ENCODE assay signal across 1 cellular context in genomic region chr7:48416327-48416908, GRCh38.
TF ChIP-seq lines count a peak whose summit lies in the region.

No MANE protein-coding gene starts in this region.

TF ChIP-seq in SK-N-SH, 30 proteins besides CTCF, POLR2A, EP300 and RAD21 (continued from another document):
- TF ChIP-seq PBX3 (IDR thresholded peaks at IDR 0.05) = no peak
- TF ChIP-seq, protein P1, sequence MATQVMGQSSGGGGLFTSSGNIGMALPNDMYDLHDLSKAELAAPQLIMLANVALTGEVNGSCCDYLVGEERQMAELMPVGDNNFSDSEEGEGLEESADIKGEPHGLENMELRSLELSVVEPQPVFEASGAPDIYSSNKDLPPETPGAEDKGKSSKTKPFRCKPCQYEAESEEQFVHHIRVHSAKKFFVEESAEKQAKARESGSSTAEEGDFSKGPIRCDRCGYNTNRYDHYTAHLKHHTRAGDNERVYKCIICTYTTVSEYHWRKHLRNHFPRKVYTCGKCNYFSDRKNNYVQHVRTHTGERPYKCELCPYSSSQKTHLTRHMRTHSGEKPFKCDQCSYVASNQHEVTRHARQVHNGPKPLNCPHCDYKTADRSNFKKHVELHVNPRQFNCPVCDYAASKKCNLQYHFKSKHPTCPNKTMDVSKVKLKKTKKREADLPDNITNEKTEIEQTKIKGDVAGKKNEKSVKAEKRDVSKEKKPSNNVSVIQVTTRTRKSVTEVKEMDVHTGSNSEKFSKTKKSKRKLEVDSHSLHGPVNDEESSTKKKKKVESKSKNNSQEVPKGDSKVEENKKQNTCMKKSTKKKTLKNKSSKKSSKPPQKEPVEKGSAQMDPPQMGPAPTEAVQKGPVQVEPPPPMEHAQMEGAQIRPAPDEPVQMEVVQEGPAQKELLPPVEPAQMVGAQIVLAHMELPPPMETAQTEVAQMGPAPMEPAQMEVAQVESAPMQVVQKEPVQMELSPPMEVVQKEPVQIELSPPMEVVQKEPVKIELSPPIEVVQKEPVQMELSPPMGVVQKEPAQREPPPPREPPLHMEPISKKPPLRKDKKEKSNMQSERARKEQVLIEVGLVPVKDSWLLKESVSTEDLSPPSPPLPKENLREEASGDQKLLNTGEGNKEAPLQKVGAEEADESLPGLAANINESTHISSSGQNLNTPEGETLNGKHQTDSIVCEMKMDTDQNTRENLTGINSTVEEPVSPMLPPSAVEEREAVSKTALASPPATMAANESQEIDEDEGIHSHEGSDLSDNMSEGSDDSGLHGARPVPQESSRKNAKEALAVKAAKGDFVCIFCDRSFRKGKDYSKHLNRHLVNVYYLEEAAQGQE (IDR thresholded peaks at IDR 0.05; ENCODE audit: low read depth, low read length) = no peak
- no peak for TF ChIP-seq NRF1 (IDR thresholded peaks at IDR 0.05; ENCODE audit: low read depth, low read length)
- TF ChIP-seq, protein P2, sequence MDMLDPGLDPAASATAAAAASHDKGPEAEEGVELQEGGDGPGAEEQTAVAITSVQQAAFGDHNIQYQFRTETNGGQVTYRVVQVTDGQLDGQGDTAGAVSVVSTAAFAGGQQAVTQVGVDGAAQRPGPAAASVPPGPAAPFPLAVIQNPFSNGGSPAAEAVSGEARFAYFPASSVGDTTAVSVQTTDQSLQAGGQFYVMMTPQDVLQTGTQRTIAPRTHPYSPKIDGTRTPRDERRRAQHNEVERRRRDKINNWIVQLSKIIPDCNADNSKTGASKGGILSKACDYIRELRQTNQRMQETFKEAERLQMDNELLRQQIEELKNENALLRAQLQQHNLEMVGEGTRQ (IDR thresholded peaks at IDR 0.05; ENCODE audit: borderline replicate concordance, low read depth, low read length) = no peak
- TF ChIP-seq JUND (IDR thresholded peaks at IDR 0.05) = no peak
- no peak for TF ChIP-seq EZH2phosphoT487 (IDR thresholded peaks at IDR 0.05; ENCODE audit: borderline replicate concordance, low read depth)
- no peak for TF ChIP-seq GATA2 (CRISPR knock-in tag; IDR thresholded peaks at IDR 0.05)
- TF ChIP-seq POLR2AphosphoS5 (IDR thresholded peaks at IDR 0.05; ENCODE audit: low read depth, low read length) = no peak
- TF ChIP-seq MXI1 (IDR thresholded peaks at IDR 0.05; ENCODE audit: low read depth, low read length) = no peak
- TF ChIP-seq FOXM1 (IDR thresholded peaks at IDR 0.05; ENCODE audit: low read depth) = no peak
- TF ChIP-seq MEF2A (IDR thresholded peaks at IDR 0.05; ENCODE audit: borderline replicate concordance, low read depth) = no peak
- no peak for TF ChIP-seq RFX5 (IDR thresholded peaks at IDR 0.05; ENCODE audit: low read length)
- TF ChIP-seq, protein P3, sequence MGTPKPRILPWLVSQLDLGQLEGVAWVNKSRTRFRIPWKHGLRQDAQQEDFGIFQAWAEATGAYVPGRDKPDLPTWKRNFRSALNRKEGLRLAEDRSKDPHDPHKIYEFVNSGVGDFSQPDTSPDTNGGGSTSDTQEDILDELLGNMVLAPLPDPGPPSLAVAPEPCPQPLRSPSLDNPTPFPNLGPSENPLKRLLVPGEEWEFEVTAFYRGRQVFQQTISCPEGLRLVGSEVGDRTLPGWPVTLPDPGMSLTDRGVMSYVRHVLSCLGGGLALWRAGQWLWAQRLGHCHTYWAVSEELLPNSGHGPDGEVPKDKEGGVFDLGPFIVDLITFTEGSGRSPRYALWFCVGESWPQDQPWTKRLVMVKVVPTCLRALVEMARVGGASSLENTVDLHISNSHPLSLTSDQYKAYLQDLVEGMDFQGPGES (IDR thresholded peaks at IDR 0.05; ENCODE audit: low read depth, low read length) = no peak
